ENCODE assay signal across 1 cellular context in the genomic region with DNA sequence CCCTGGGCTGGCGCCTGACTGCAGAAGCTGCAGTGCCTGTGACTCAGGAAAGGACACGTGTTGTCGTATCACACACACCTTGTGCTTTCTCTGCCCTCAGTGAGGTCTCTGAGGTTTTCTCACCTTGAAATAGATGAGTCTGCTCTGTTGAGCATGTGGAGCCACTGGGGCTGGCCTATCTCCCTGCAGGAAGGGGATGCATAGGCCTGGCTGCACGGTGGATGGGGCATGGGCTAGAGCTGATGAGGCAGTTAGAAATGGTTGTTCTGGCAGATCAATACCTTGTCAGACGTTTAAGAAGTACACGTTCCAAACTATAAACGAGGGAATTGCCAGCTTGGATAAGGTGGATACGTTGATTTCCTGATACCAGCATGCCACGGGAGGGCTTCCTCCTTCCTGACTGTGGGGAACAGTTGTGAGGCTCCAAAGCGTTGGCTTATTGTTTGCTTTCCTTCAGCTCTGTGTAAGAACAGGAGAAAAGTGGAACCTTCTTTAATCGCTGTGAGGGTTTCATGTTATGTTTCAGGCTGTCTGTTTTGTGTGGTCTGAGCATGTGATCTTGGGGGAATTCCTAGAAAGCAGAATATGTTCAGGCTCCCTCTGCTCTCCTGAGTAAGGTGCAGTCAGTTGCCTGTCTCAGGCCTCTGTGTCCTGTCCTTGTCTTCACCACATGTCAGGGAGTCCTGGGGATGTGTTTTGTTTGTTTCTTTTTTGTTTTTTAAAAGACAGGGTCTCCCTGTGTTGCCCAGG.
TF ChIP-seq lines count a peak whose summit lies in the region.

No MANE protein-coding gene starts in this region.

TF ChIP-seq in IMR-90, 13 proteins besides CTCF, POLR2A, EP300 and RAD21 (continued from another document):
- TF ChIP-seq, protein P1, sequence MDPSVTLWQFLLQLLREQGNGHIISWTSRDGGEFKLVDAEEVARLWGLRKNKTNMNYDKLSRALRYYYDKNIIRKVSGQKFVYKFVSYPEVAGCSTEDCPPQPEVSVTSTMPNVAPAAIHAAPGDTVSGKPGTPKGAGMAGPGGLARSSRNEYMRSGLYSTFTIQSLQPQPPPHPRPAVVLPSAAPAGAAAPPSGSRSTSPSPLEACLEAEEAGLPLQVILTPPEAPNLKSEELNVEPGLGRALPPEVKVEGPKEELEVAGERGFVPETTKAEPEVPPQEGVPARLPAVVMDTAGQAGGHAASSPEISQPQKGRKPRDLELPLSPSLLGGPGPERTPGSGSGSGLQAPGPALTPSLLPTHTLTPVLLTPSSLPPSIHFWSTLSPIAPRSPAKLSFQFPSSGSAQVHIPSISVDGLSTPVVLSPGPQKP (IDR thresholded peaks at IDR 0.05; ENCODE audit: borderline replicate concordance, low read depth, low read length), result no peak
- TF ChIP-seq NFE2L2 (IDR thresholded peaks at IDR 0.05; ENCODE audit: low read depth, low read length) (no peak), SMC3 (IDR thresholded peaks at IDR 0.05; ENCODE audit: low read depth, low read length) (no peak), MAZ (IDR thresholded peaks at IDR 0.05; ENCODE audit: borderline replicate concordance, low read depth, low read length) (no peak), CEBPB (IDR thresholded peaks at IDR 0.05; ENCODE audit: low read depth, low read length) (no peak), RFX5 (IDR thresholded peaks at IDR 0.05; ENCODE audit: low read depth, low read length) (no peak), BHLHE40 (IDR thresholded peaks at IDR 0.05; ENCODE audit: low read depth, low read length) (no peak), RCOR1 (IDR thresholded peaks at IDR 0.05; ENCODE audit: insufficient replicate concordance, low read length) (no peak)
